In the genomic region with DNA sequence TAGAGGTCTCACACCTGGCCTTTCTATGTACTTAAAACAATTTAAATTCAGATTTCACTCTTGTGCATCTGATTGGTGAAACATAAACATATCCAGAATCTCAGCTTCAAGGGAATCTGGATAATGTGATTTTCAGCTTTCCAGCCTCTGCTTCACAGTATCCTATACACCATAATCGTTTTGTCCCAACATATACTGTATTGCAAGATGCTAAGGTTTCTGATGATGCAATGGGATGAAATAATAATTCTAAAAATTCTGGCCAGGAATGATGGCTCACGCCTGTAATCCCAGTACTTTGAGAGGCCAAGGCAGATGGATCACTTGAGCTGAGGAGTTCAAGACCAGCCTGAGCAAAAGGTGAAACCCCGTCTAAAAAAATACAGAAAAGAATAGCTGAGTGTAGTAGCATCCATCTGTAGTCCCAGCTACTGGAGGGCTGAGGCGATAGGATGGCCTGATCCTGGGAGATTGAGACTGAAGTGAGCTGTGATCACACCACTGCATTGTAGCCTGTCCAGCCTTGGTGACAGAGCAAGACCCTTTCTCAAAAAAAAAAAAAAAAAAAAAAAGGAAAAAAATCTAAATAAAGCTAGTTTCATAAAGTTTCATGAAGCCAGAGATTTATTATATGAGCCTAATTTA, we compare ENCODE assay signal across 19 cellular contexts.
"Had no signal": no experiment of that assay in that cellular context is flagged by ENCODE, and none has a peak within 500 bp of the region (broad histone marks: within the 10 kb centered on the region; RNA-seq: fewer than 3 reads in every experiment).

No MANE protein-coding gene starts in this region.

- H3K4me1 Mint-ChIP-seq: naive thymus-derived CD8-positive, alpha-beta T cell; stimulated activated memory B cell treated with anti-CD40 and anti-IgM and Interleukin-4, amounts not matched to agents 10 μg/mL and 1 μg/mL and 100 μg/mL, for 72 hours had no signal

- H3K36me3 ChIP-seq: esophagus muscularis mucosa, heart left ventricle, right lobe of liver had no signal

- H3K4me1 ChIP-seq: heart left ventricle, psoas muscle, right lobe of liver, testis, tibial nerve had no signal

- H3K27me3 ChIP-seq: dorsolateral prefrontal cortex, esophagus muscularis mucosa, heart left ventricle, neutrophil, right lobe of liver, testis, tibial nerve had no signal

- H3K4me3 ChIP-seq: dorsolateral prefrontal cortex, esophagus muscularis mucosa, heart left ventricle, mucosa of descending colon, psoas muscle, right lobe of liver, testis, tibial nerve had no signal

- DNase-seq: cortex of kidney; dorsolateral prefrontal cortex; effector CD8-positive, alpha-beta T cell; heart left ventricle; hippocampal formation; kidney glomerular epithelial cell; mucosa of descending colon; naive thymus-derived CD8-positive, alpha-beta T cell; psoas muscle; retina; right lobe of liver; stimulated activated CD4-positive, alpha-beta T cell treated with anti-CD3 and anti-CD28 coated beads, Interleukin-4, amount 100 ng/mL, for 24 hours; testis had no signal

- H3K9me3 Mint-ChIP-seq: naive thymus-derived CD8-positive, alpha-beta T cell; stimulated activated memory B cell treated with anti-CD40 and anti-IgM and Interleukin-4, amounts not matched to agents 10 μg/mL and 1 μg/mL and 100 μg/mL, for 72 hours; stimulated activated naive CD8-positive, alpha-beta T cell treated with anti-CD3 and anti-CD28 coated beads, Interleukin-15, Interleukin-2, amounts not matched to agents 100 ng/mL and 50 ng/mL, for 24 hours had no signal

- H3K27me3 Mint-ChIP-seq: naive thymus-derived CD8-positive, alpha-beta T cell; stimulated activated memory B cell treated with anti-CD40 and anti-IgM and Interleukin-4, amounts not matched to agents 10 μg/mL and 1 μg/mL and 100 μg/mL, for 72 hours; stimulated activated naive CD8-positive, alpha-beta T cell treated with anti-CD3 and anti-CD28 coated beads, Interleukin-15, Interleukin-2, amounts not matched to agents 100 ng/mL and 50 ng/mL, for 24 hours had no signal

- H3K4me3 Mint-ChIP-seq: naive thymus-derived CD8-positive, alpha-beta T cell; stimulated activated memory B cell treated with anti-CD40 and anti-IgM and Interleukin-4, amounts not matched to agents 10 μg/mL and 1 μg/mL and 100 μg/mL, for 72 hours; stimulated activated naive CD8-positive, alpha-beta T cell treated with anti-CD3 and anti-CD28 coated beads, Interleukin-15, Interleukin-2, amounts not matched to agents 100 ng/mL and 50 ng/mL, for 24 hours had no signal

- H3K9me3 ChIP-seq: esophagus muscularis mucosa, heart left ventricle, mucosa of descending colon, neutrophil, psoas muscle, right lobe of liver, testis, tibial nerve had no signal

- ATAC-seq: heart left ventricle; mucosa of descending colon; naive thymus-derived CD8-positive, alpha-beta T cell; psoas muscle; right lobe of liver; stimulated activated memory B cell treated with anti-CD40 and anti-IgM and Interleukin-4, amounts not matched to agents 10 μg/mL and 1 μg/mL and 100 μg/mL, for 72 hours had no signal

- H3K27ac ChIP-seq: dorsolateral prefrontal cortex, epithelial cell of prostate, esophagus muscularis mucosa, heart left ventricle, neutrophil, psoas muscle, right lobe of liver, testis, tibial nerve had no signal

- H3K27ac Mint-ChIP-seq: naive thymus-derived CD8-positive, alpha-beta T cell; stimulated activated memory B cell treated with anti-CD40 and anti-IgM and Interleukin-4, amounts not matched to agents 10 μg/mL and 1 μg/mL and 100 μg/mL, for 72 hours; stimulated activated naive CD8-positive, alpha-beta T cell treated with anti-CD3 and anti-CD28 coated beads, Interleukin-15, Interleukin-2, amounts not matched to agents 100 ng/mL and 50 ng/mL, for 24 hours had no signal
